In the genomic region with DNA sequence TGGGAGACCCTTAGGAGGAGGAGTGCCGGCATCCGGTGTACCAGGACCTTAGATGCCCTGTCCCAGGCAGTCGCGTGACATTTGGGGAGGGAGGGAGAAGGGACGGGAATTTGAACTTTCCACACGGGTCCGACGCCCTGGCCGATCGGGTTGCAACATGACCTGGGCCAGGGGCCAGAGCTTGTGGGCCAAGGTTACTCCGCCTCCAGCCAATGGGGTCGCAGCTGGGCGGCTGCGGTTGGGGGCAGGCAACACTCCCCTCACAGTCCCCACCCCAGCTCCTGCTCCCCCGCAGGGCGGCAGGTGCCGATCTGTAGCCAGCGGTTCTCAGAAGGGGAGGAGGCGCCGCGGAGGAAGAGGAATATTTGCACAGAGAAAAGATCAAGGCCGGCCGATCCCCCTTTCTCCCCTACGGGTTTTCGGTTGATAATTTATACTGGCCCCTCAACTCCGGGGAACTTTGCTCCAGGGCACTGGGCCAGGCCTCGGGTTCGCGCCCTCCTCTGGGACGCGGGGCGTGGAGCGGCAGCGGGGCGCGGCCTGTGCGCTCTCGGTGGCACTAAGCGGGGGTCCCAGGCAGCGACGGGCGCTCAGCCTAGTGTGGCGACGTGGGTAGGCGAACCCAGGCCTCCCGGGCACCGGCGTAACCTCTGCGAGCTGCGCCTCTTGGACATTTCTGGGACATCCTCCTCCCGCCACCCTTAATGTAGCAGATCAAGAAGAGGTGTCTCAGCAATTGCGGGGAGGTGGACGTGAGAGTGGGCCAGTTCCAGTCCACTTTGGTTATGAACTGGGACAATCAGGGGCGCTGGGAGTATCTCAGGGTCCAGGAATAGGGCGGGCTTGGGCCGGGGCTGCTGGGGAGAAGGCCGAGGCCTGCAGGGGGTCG, we compare ENCODE assay signal across 1 cellular context.
TF ChIP-seq lines count a peak whose summit lies in the region.

No MANE protein-coding gene starts in this region.

TF ChIP-seq in HepG2, 621 proteins besides CTCF, POLR2A, EP300 and RAD21 (continued from another document and continues in another):
- TF ChIP-seq ZMYM4 (CRISPR knock-in tag; IDR thresholded peaks at IDR 0.05) (peak; percentile 78), KDM1A (CRISPR knock-in tag; IDR thresholded peaks at IDR 0.05) (no peak), SRF (IDR thresholded peaks at IDR 0.05; ENCODE audit: low read depth, low read length) (0 out of 2 replicates have a peak, but pooled peaks have one; percentile 12), NFE2L2 (IDR thresholded peaks at IDR 0.05; ENCODE audit: low read length) (no peak), HIVEP1 (CRISPR knock-in tag; IDR thresholded peaks at IDR 0.05) (peak; percentile 52; the same call in 1 of the 2 replicates), REXO4 (CRISPR knock-in tag; IDR thresholded peaks at IDR 0.05; ENCODE audit: borderline replicate concordance) (no peak), ZNF839 (CRISPR knock-in tag; IDR thresholded peaks at IDR 0.05; ENCODE audit: borderline replicate concordance) (no peak), ZNF749 (CRISPR knock-in tag; IDR thresholded peaks at IDR 0.05; ENCODE audit: borderline replicate concordance) (peak; percentile 85; the same call in 1 of the 2 replicates), PTBP1 (IDR thresholded peaks at IDR 0.05; ENCODE audit: low read depth, low read length, poor library complexity, severe bottlenecking) (no peak), CBX2 (IDR thresholded peaks at IDR 0.05; ENCODE audit: low read depth, low read length) (no peak), CBX2 (CRISPR knock-in tag; IDR thresholded peaks at IDR 0.05; ENCODE audit: low read depth) (no peak), HDAC2 (CRISPR knock-in tag; IDR thresholded peaks at IDR 0.05) (peak; percentile 90), FOXP1 (IDR thresholded peaks at IDR 0.05) (peak; percentile 57), FOXP1 (CRISPR knock-in tag; IDR thresholded peaks at IDR 0.05) (peak; percentile 75), ZBTB38 (CRISPR knock-in tag; IDR thresholded peaks at IDR 0.05) (peak; percentile 82), ARID2 (CRISPR knock-in tag; IDR thresholded peaks at IDR 0.05; ENCODE audit: borderline replicate concordance) (peak; percentile 3; the same call in 1 of the 2 replicates), ZNF331 (CRISPR knock-in tag; IDR thresholded peaks at IDR 0.05) (peak; percentile 35; the same call in 1 of the 2 replicates), RAD51 (IDR thresholded peaks at IDR 0.05; ENCODE audit: borderline replicate concordance) (no peak), CHCHD3 (CRISPR knock-in tag; IDR thresholded peaks at IDR 0.05) (no peak), ZNF543 (CRISPR knock-in tag; IDR thresholded peaks at IDR 0.05) (peak; percentile 54), ATM (IDR thresholded peaks at IDR 0.05; ENCODE audit: borderline replicate concordance) (no peak), ZNF670 (CRISPR knock-in tag; IDR thresholded peaks at IDR 0.05; ENCODE audit: borderline replicate concordance) (no peak), ZNF570 (CRISPR knock-in tag; IDR thresholded peaks at IDR 0.05; ENCODE audit: borderline replicate concordance) (no peak), ZNF446 (CRISPR knock-in tag; IDR thresholded peaks at IDR 0.05) (peak; percentile 23), DR1 (CRISPR knock-in tag; IDR thresholded peaks at IDR 0.05) (0 out of 2 replicates have a peak, but pooled peaks have one; percentile 18)
- TF ChIP-seq, protein P1, sequence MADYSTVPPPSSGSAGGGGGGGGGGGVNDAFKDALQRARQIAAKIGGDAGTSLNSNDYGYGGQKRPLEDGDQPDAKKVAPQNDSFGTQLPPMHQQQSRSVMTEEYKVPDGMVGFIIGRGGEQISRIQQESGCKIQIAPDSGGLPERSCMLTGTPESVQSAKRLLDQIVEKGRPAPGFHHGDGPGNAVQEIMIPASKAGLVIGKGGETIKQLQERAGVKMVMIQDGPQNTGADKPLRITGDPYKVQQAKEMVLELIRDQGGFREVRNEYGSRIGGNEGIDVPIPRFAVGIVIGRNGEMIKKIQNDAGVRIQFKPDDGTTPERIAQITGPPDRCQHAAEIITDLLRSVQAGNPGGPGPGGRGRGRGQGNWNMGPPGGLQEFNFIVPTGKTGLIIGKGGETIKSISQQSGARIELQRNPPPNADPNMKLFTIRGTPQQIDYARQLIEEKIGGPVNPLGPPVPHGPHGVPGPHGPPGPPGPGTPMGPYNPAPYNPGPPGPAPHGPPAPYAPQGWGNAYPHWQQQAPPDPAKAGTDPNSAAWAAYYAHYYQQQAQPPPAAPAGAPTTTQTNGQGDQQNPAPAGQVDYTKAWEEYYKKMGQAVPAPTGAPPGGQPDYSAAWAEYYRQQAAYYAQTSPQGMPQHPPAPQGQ (CRISPR knock-in tag; IDR thresholded peaks at IDR 0.05; ENCODE audit: borderline replicate concordance): no peak
- TF ChIP-seq, protein P2, sequence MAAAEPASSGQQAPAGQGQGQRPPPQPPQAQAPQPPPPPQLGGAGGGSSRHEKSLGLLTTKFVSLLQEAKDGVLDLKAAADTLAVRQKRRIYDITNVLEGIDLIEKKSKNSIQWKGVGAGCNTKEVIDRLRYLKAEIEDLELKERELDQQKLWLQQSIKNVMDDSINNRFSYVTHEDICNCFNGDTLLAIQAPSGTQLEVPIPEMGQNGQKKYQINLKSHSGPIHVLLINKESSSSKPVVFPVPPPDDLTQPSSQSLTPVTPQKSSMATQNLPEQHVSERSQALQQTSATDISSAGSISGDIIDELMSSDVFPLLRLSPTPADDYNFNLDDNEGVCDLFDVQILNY (CRISPR knock-in tag; conservative IDR thresholded peaks at IDR 0.05): no peak
- TF ChIP-seq, protein P3, sequence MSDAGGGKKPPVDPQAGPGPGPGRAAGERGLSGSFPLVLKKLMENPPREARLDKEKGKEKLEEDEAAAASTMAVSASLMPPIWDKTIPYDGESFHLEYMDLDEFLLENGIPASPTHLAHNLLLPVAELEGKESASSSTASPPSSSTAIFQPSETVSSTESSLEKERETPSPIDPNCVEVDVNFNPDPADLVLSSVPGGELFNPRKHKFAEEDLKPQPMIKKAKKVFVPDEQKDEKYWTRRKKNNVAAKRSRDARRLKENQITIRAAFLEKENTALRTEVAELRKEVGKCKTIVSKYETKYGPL (CRISPR knock-in tag; IDR thresholded peaks at IDR 0.05): 0 out of 2 replicates have a peak, but pooled peaks have one; percentile 41
- TF ChIP-seq, protein P4, sequence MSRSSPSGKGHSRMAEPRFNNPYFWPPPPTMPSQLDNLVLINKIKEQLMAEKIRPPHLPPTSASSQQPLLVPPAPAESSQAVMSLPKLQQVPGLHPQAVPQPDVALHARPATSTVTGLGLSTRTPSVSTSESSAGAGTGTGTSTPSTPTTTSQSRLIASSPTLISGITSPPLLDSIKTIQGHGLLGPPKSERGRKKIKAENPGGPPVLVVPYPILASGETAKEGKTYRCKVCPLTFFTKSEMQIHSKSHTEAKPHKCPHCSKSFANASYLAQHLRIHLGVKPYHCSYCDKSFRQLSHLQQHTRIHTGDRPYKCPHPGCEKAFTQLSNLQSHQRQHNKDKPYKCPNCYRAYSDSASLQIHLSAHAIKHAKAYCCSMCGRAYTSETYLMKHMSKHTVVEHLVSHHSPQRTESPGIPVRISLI (CRISPR knock-in tag; IDR thresholded peaks at IDR 0.05; ENCODE audit: borderline replicate concordance): peak; percentile 60; the same call in 1 of the 2 replicates
- TF ChIP-seq, protein P5, sequence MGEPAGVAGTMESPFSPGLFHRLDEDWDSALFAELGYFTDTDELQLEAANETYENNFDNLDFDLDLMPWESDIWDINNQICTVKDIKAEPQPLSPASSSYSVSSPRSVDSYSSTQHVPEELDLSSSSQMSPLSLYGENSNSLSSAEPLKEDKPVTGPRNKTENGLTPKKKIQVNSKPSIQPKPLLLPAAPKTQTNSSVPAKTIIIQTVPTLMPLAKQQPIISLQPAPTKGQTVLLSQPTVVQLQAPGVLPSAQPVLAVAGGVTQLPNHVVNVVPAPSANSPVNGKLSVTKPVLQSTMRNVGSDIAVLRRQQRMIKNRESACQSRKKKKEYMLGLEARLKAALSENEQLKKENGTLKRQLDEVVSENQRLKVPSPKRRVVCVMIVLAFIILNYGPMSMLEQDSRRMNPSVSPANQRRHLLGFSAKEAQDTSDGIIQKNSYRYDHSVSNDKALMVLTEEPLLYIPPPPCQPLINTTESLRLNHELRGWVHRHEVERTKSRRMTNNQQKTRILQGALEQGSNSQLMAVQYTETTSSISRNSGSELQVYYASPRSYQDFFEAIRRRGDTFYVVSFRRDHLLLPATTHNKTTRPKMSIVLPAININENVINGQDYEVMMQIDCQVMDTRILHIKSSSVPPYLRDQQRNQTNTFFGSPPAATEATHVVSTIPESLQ (CRISPR knock-in tag; conservative IDR thresholded peaks at IDR 0.05): no peak
- TF ChIP-seq, protein P6, sequence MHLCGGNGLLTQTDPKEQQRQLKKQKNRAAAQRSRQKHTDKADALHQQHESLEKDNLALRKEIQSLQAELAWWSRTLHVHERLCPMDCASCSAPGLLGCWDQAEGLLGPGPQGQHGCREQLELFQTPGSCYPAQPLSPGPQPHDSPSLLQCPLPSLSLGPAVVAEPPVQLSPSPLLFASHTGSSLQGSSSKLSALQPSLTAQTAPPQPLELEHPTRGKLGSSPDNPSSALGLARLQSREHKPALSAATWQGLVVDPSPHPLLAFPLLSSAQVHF (CRISPR knock-in tag; IDR thresholded peaks at IDR 0.05): no peak
- TF ChIP-seq, protein P7, sequence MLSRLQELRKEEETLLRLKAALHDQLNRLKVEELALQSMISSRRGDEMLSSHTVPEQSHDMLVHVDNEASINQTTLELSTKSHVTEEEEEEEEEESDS (CRISPR knock-in tag; IDR thresholded peaks at IDR 0.05; ENCODE audit: borderline replicate concordance): no peak
- TF ChIP-seq, protein P8, sequence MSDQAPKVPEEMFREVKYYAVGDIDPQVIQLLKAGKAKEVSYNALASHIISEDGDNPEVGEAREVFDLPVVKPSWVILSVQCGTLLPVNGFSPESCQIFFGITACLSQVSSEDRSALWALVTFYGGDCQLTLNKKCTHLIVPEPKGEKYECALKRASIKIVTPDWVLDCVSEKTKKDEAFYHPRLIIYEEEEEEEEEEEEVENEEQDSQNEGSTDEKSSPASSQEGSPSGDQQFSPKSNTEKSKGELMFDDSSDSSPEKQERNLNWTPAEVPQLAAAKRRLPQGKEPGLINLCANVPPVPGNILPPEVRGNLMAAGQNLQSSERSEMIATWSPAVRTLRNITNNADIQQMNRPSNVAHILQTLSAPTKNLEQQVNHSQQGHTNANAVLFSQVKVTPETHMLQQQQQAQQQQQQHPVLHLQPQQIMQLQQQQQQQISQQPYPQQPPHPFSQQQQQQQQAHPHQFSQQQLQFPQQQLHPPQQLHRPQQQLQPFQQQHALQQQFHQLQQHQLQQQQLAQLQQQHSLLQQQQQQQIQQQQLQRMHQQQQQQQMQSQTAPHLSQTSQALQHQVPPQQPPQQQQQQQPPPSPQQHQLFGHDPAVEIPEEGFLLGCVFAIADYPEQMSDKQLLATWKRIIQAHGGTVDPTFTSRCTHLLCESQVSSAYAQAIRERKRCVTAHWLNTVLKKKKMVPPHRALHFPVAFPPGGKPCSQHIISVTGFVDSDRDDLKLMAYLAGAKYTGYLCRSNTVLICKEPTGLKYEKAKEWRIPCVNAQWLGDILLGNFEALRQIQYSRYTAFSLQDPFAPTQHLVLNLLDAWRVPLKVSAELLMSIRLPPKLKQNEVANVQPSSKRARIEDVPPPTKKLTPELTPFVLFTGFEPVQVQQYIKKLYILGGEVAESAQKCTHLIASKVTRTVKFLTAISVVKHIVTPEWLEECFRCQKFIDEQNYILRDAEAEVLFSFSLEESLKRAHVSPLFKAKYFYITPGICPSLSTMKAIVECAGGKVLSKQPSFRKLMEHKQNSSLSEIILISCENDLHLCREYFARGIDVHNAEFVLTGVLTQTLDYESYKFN (CRISPR knock-in tag; conservative IDR thresholded peaks at IDR 0.05): peak; percentile 95
- TF ChIP-seq, protein P9, sequence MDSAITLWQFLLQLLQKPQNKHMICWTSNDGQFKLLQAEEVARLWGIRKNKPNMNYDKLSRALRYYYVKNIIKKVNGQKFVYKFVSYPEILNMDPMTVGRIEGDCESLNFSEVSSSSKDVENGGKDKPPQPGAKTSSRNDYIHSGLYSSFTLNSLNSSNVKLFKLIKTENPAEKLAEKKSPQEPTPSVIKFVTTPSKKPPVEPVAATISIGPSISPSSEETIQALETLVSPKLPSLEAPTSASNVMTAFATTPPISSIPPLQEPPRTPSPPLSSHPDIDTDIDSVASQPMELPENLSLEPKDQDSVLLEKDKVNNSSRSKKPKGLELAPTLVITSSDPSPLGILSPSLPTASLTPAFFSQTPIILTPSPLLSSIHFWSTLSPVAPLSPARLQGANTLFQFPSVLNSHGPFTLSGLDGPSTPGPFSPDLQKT (CRISPR knock-in tag; IDR thresholded peaks at IDR 0.05; ENCODE audit: borderline replicate concordance): no peak
- TF ChIP-seq, protein P10, sequence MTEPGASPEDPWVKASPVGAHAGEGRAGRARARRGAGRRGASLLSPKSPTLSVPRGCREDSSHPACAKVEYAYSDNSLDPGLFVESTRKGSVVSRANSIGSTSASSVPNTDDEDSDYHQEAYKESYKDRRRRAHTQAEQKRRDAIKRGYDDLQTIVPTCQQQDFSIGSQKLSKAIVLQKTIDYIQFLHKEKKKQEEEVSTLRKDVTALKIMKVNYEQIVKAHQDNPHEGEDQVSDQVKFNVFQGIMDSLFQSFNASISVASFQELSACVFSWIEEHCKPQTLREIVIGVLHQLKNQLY (CRISPR knock-in tag; IDR thresholded peaks at IDR 0.05): peak; percentile 82
- TF ChIP-seq, protein P11, sequence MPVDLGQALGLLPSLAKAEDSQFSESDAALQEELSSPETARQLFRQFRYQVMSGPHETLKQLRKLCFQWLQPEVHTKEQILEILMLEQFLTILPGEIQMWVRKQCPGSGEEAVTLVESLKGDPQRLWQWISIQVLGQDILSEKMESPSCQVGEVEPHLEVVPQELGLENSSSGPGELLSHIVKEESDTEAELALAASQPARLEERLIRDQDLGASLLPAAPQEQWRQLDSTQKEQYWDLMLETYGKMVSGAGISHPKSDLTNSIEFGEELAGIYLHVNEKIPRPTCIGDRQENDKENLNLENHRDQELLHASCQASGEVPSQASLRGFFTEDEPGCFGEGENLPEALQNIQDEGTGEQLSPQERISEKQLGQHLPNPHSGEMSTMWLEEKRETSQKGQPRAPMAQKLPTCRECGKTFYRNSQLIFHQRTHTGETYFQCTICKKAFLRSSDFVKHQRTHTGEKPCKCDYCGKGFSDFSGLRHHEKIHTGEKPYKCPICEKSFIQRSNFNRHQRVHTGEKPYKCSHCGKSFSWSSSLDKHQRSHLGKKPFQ (CRISPR knock-in tag; IDR thresholded peaks at IDR 0.05; ENCODE audit: insufficient replicate concordance): peak; percentile 95
- TF ChIP-seq, protein P12, sequence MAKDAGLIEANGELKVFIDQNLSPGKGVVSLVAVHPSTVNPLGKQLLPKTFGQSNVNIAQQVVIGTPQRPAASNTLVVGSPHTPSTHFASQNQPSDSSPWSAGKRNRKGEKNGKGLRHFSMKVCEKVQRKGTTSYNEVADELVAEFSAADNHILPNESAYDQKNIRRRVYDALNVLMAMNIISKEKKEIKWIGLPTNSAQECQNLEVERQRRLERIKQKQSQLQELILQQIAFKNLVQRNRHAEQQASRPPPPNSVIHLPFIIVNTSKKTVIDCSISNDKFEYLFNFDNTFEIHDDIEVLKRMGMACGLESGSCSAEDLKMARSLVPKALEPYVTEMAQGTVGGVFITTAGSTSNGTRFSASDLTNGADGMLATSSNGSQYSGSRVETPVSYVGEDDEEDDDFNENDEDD (CRISPR knock-in tag; IDR thresholded peaks at IDR 0.05; ENCODE audit: borderline replicate concordance): peak; percentile 30; the same call in 1 of the 2 replicates
- TF ChIP-seq, protein P13, sequence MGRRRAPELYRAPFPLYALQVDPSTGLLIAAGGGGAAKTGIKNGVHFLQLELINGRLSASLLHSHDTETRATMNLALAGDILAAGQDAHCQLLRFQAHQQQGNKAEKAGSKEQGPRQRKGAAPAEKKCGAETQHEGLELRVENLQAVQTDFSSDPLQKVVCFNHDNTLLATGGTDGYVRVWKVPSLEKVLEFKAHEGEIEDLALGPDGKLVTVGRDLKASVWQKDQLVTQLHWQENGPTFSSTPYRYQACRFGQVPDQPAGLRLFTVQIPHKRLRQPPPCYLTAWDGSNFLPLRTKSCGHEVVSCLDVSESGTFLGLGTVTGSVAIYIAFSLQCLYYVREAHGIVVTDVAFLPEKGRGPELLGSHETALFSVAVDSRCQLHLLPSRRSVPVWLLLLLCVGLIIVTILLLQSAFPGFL (CRISPR knock-in tag; IDR thresholded peaks at IDR 0.05): no peak
